In genomic region chr19:45769054-45769782, GRCh38 we compare ENCODE assay signal across 1 cellular context.
TF ChIP-seq lines count a peak whose summit lies in the region.

TSS of gene SIX5 (minus strand) at chr19:45769252. CDS start at chr19:45768844, 408 bp downstream.

TF ChIP-seq in HEK293, 187 proteins besides CTCF, POLR2A, EP300 and RAD21 (continued from another document and continues in another):
- TF ChIP-seq, protein P1, sequence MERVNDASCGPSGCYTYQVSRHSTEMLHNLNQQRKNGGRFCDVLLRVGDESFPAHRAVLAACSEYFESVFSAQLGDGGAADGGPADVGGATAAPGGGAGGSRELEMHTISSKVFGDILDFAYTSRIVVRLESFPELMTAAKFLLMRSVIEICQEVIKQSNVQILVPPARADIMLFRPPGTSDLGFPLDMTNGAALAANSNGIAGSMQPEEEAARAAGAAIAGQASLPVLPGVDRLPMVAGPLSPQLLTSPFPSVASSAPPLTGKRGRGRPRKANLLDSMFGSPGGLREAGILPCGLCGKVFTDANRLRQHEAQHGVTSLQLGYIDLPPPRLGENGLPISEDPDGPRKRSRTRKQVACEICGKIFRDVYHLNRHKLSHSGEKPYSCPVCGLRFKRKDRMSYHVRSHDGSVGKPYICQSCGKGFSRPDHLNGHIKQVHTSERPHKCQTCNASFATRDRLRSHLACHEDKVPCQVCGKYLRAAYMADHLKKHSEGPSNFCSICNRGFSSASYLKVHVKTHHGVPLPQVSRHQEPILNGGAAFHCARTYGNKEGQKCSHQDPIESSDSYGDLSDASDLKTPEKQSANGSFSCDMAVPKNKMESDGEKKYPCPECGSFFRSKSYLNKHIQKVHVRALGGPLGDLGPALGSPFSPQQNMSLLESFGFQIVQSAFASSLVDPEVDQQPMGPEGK (tag by site-specific recombination; IDR thresholded peaks at IDR 0.05), result peak; percentile 99
- TF ChIP-seq ZNF133 (tag by site-specific recombination; IDR thresholded peaks at IDR 0.05) (no peak), IKZF3 (tag by site-specific recombination; IDR thresholded peaks at IDR 0.05) (peak; percentile 98), ZNF692 (tag by site-specific recombination; IDR thresholded peaks at IDR 0.05) (peak; percentile 80), SETDB1 (IDR thresholded peaks at IDR 0.05; ENCODE audit: insufficient read length, low read length) (no peak), ZNF10 (tag by site-specific recombination; IDR thresholded peaks at IDR 0.05) (no peak), ZNF146 (tag by site-specific recombination; IDR thresholded peaks at IDR 0.05) (no peak; the same call in 1 of the 2 replicates), WT1 (tag by site-specific recombination; IDR thresholded peaks at IDR 0.05) (peak; percentile 62), EGR2 (tag by site-specific recombination; IDR thresholded peaks at IDR 0.05; ENCODE audit: low read depth) (peak; percentile 85), ZNF830 (tag by site-specific recombination; IDR thresholded peaks at IDR 0.05; ENCODE audit: low read depth) (no peak), ZNF561 (tag by site-specific recombination; IDR thresholded peaks at IDR 0.05; ENCODE audit: borderline replicate concordance) (peak; percentile 85), ZNF747 (tag by site-specific recombination; IDR thresholded peaks at IDR 0.05) (no peak), ZFP3 (tag by site-specific recombination; IDR thresholded peaks at IDR 0.05; ENCODE audit: low read depth) (no peak), ZNF768 (tag by site-specific recombination; IDR thresholded peaks at IDR 0.05) (no peak), ZNF544 (tag by site-specific recombination; IDR thresholded peaks at IDR 0.05) (no peak), ZNF423 (tag by site-specific recombination; IDR thresholded peaks at IDR 0.05) (0 out of 2 replicates have a peak, but pooled peaks have one; percentile 31), ZNF391 (tag by site-specific recombination; IDR thresholded peaks at IDR 0.05; ENCODE audit: borderline replicate concordance, low read depth) (no peak; the same call in 1 of the 2 replicates), ZBTB7A (tag by site-specific recombination; IDR thresholded peaks at IDR 0.05; ENCODE audit: low read depth) (peak; percentile 88), ZNF157 (tag by site-specific recombination; IDR thresholded peaks at IDR 0.05) (no peak), ZNF518A (tag by site-specific recombination; conservative IDR thresholded peaks at IDR 0.05; ENCODE audit: low read depth) (no peak), ZFP41 (tag by site-specific recombination; IDR thresholded peaks at IDR 0.05; ENCODE audit: borderline replicate concordance) (no peak), YY1 (tag by site-specific recombination; IDR thresholded peaks at IDR 0.05) (peak; percentile 25; the same call in 1 of the 2 replicates), ZNF777 (tag by site-specific recombination; IDR thresholded peaks at IDR 0.05; ENCODE audit: borderline replicate concordance) (peak; percentile 87), PRDM2 (tag by site-specific recombination; IDR thresholded peaks at IDR 0.05; ENCODE audit: borderline replicate concordance) (no peak), ZNF138 (tag by site-specific recombination; IDR thresholded peaks at IDR 0.05; ENCODE audit: borderline replicate concordance) (no peak), MZF1 (tag by site-specific recombination; IDR thresholded peaks at IDR 0.05; ENCODE audit: borderline replicate concordance) (no peak; the same call in 1 of the 2 replicates), ZIC2 (tag by site-specific recombination; IDR thresholded peaks at IDR 0.05) (peak; percentile 67)
- TF ChIP-seq, protein P2, sequence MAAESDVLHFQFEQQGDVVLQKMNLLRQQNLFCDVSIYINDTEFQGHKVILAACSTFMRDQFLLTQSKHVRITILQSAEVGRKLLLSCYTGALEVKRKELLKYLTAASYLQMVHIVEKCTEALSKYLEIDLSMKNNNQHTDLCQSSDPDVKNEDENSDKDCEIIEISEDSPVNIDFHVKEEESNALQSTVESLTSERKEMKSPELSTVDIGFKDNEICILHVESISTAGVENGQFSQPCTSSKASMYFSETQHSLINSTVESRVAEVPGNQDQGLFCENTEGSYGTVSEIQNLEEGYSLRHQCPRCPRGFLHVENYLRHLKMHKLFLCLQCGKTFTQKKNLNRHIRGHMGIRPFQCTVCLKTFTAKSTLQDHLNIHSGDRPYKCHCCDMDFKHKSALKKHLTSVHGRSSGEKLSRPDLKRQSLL (tag by site-specific recombination; IDR thresholded peaks at IDR 0.05), result peak; percentile 9; the same call in 1 of the 2 replicates
- TF ChIP-seq, protein P3, sequence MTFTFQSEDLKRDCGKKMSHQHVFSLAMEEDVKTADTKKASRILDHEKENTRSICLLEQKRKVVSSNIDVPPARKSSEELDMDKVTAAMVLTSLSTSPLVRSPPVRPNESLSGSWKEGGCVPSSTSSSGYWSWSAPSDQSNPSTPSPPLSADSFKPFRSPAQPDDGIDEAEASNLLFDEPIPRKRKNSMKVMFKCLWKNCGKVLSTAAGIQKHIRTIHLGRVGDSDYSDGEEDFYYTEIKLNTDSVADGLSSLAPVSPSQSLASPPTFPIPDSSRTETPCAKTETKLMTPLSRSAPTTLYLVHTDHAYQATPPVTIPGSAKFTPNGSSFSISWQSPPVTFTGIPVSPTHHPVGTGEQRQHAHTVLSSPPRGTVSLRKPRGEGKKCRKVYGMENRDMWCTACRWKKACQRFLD (tag by site-specific recombination; IDR thresholded peaks at IDR 0.05), result no peak
- TF ChIP-seq, protein P4, sequence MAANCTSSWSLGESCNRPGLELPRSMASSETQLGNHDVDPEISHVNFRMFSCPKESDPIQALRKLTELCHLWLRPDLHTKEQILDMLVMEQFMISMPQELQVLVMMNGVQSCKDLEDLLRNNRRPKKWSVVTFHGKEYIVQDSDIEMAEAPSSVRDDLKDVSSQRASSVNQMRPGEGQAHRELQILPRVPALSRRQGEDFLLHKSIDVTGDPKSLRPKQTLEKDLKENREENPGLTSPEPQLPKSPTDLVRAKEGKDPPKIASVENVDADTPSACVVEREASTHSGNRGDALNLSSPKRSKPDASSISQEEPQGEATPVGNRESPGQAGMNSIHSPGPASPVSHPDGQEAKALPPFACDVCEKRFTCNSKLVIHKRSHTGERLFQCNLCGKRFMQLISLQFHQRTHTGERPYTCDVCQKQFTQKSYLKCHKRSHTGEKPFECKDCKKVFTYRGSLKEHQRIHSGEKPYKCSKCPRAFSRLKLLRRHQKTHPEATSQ (tag by site-specific recombination; IDR thresholded peaks at IDR 0.05), result no peak
- TF ChIP-seq, protein P5, sequence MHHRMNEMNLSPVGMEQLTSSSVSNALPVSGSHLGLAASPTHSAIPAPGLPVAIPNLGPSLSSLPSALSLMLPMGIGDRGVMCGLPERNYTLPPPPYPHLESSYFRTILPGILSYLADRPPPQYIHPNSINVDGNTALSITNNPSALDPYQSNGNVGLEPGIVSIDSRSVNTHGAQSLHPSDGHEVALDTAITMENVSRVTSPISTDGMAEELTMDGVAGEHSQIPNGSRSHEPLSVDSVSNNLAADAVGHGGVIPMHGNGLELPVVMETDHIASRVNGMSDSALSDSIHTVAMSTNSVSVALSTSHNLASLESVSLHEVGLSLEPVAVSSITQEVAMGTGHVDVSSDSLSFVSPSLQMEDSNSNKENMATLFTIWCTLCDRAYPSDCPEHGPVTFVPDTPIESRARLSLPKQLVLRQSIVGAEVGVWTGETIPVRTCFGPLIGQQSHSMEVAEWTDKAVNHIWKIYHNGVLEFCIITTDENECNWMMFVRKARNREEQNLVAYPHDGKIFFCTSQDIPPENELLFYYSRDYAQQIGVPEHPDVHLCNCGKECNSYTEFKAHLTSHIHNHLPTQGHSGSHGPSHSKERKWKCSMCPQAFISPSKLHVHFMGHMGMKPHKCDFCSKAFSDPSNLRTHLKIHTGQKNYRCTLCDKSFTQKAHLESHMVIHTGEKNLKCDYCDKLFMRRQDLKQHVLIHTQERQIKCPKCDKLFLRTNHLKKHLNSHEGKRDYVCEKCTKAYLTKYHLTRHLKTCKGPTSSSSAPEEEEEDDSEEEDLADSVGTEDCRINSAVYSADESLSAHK (tag by site-specific recombination; IDR thresholded peaks at IDR 0.05), result peak; percentile 58; the same call in 1 of the 2 replicates
- TF ChIP-seq, protein P6, sequence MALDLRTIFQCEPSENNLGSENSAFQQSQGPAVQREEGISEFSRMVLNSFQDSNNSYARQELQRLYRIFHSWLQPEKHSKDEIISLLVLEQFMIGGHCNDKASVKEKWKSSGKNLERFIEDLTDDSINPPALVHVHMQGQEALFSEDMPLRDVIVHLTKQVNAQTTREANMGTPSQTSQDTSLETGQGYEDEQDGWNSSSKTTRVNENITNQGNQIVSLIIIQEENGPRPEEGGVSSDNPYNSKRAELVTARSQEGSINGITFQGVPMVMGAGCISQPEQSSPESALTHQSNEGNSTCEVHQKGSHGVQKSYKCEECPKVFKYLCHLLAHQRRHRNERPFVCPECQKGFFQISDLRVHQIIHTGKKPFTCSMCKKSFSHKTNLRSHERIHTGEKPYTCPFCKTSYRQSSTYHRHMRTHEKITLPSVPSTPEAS (tag by site-specific recombination; IDR thresholded peaks at IDR 0.05), result peak; percentile 62; the same call in 1 of the 2 replicates
